1 cellular context compared by ENCODE assay signal in the genomic region with DNA sequence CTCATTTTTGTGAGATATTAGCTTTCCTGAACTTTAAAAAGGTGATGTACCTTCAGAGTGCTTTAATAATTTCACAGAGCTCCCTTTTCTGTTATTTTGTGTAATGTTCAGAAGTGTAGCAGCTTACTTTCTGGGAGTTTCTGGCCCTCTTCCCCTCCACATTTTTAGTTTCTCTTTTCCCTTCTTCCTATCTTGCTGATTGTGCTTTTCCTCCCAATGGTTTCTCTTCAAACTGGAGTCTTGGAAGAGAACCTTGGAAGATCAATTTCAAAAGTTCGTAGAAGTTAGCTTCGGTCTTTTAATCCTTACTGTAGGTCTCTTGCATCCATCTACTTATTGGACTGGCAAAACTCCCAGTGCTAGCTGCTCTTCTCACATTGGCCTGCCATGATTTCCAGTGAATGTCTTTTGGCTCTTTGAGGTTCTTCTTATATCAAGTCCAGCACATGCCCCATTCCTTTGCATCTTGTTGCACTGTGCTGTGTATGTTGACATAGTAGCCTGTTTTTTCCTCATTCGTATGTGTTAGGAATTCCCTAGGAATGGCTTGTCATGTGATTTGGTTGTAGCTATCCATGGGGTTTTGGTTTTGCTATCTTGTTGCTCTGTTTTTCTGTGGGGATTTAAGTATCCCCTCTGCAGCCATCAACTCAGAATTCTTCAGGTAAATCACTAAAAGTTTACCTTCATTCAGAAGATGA.
TF ChIP-seq lines count a peak whose summit lies in the region.

No MANE protein-coding gene starts in this region.

TF ChIP-seq in H1, 55 proteins besides CTCF, POLR2A, EP300 and RAD21:
- no peak for TF ChIP-seq SP4 (IDR thresholded peaks at IDR 0.05; ENCODE audit: low read length)
- no peak for TF ChIP-seq RFX5 (IDR thresholded peaks at IDR 0.05; ENCODE audit: borderline replicate concordance, low read depth, low read length)
- no peak for TF ChIP-seq HDAC2 (IDR thresholded peaks at IDR 0.05; ENCODE audit: borderline replicate concordance in 1 of 2, low read depth in 2 of 2, low read length in 2 of 2)
- TF ChIP-seq PHF8 (conservative IDR thresholded peaks at IDR 0.05; ENCODE audit: low read depth, low read length), result no peak
- no peak for TF ChIP-seq BRCA1 (IDR thresholded peaks at IDR 0.05; ENCODE audit: low read depth, low read length)
- no peak for TF ChIP-seq CHD2 (IDR thresholded peaks at IDR 0.05; ENCODE audit: low read length)
- TF ChIP-seq TCF12 (IDR thresholded peaks at IDR 0.05; ENCODE audit: low read depth, low read length), result no peak
